In genomic region chr20:61387204-61387958, GRCh38 we compare ENCODE assay signal across 11 cellular contexts.
DNase-seq lines count a peak whose midpoint lies in the region; ATAC-seq, FAIRE-seq and TF ChIP-seq lines count a peak whose summit lies in the region.
"Had no signal": no experiment of that assay in that cellular context is flagged by ENCODE, and none has a peak within 500 bp of the region (broad histone marks: within the 10 kb centered on the region; RNA-seq: fewer than 3 reads in every experiment).

No MANE protein-coding gene starts in this region.

- no peaks in the 10 kb centered on the region for H3K36me3 Mint-ChIP-seq in astrocyte (ENCODE audit: low read depth, unreplicated experiment)

- H3K4me3 Mint-ChIP-seq in astrocyte (ENCODE audit: unreplicated experiment): no peak overlapping the region
- H3K4me3 Mint-ChIP-seq: T-helper 1 cell treated with Interleukin-12 subunit alpha and Interleukin-12 subunit beta and Interleukin-4 antibody, amounts not matched to agents 30 μg/mL and 1 μg/mL, for 36 hours had no signal

- H3K4me2 ChIP-seq in GM23248 (ENCODE audit: unreplicated experiment) (no peak overlapping the region), astrocyte (ENCODE audit: low read length) (peak overlapping the region; percentile 83)

- no peaks in the 10 kb centered on the region for H3K4me1 ChIP-seq in GM23248 (ENCODE audit: insufficient read depth)
- H3K4me1 ChIP-seq in astrocyte (ENCODE audit: insufficient read depth, low read length): peaks cover 12% of the 10 kb centered on the region
- H3K4me1 ChIP-seq: adrenal gland had no signal

- H3K27ac Mint-ChIP-seq in astrocyte (ENCODE audit: unreplicated experiment): peak overlapping the region; percentile 43
- H3K27ac Mint-ChIP-seq: T-helper 1 cell treated with Interleukin-12 subunit alpha and Interleukin-12 subunit beta and Interleukin-4 antibody, amounts not matched to agents 30 μg/mL and 1 μg/mL, for 36 hours had no signal

- FAIRE-seq in astrocyte (lab: Jason Lieb, UNC): no peak
- FAIRE-seq: kidney had no signal

- DNase-seq in AG04449 (ENCODE audit: low read depth, low spot score) (no peak), GM23248 (peak; percentile 62), astrocyte (ENCODE audit: low read depth) (peak; percentile 59), islet precursor cell (peak; percentile 82), putamen (ENCODE audit: low spot score) (no peak)
- DNase-seq in stimulated activated naive CD4-positive, alpha-beta T cell (lab: John Stamatoyannopoulos, UW): no peak
- DNase-seq: kidney had no signal

- H2AFZ ChIP-seq in GM23248: no peak overlapping the region
- H2AFZ ChIP-seq in astrocyte (ENCODE audit: low read depth, low read length): peak overlapping the region; percentile 79

- peak overlapping the region; percentile 10; the same call in 1 of the 2 replicates for H3K4me3 ChIP-seq in AG04449 (ENCODE audit: low read depth, low read length)
- no peak overlapping the region for H3K4me3 ChIP-seq in GM23248
- peak overlapping the region; percentile 44 for H3K4me3 ChIP-seq in astrocyte (ENCODE audit: insufficient read depth, low read depth, low read length)
- H3K4me3 ChIP-seq: adrenal gland had no signal

- in situ Hi-C loops in GM23248 (cut with MboI): no loop called here

- TF ChIP-seq CTCF in AG04449 (IDR thresholded peaks at IDR 0.05; ENCODE audit: insufficient read depth, low read length, missing control alignments) (no peak), astrocyte (IDR thresholded peaks at IDR 0.05; ENCODE audit: insufficient read depth, low read depth, low read length) (no peak)

- H3K27ac ChIP-seq in GM23248: no peak overlapping the region
- H3K27ac ChIP-seq in astrocyte (ENCODE audit: low read depth, low read length): no peak overlapping the region
- H3K27ac ChIP-seq: adrenal gland had no signal

- H3K9me3 ChIP-seq in GM23248 (ENCODE audit: low read depth) (no peaks in the 10 kb centered on the region), astrocyte (ENCODE audit: insufficient read depth, low read depth, low read length) (no peaks in the 10 kb centered on the region)
- H3K9me3 ChIP-seq: adrenal gland had no signal

- H3K9ac ChIP-seq in GM23248 (no peak overlapping the region), astrocyte (ENCODE audit: low read length) (peak overlapping the region; percentile 59)

- H3K36me3 ChIP-seq in GM23248 (ENCODE audit: low read depth): no peaks in the 10 kb centered on the region
- H3K36me3 ChIP-seq in astrocyte (ENCODE audit: insufficient read depth, low read length): no peaks in the 10 kb centered on the region
- H3K36me3 ChIP-seq: adrenal gland had no signal

- CTCF ChIA-PET in AG04449 (lab: Yijun Ruan, JAX): interaction anchor here (1.0 kb wide), 1 partner anchor 158 kb away, joined by 3 read pairs; no protein-coding TSS in a partner anchor

- H3F3A ChIP-seq in GM23248 (ENCODE audit: insufficient read depth): no peaks in the 10 kb centered on the region

- H3K9me3 Mint-ChIP-seq in astrocyte (ENCODE audit: unreplicated experiment): peaks cover 11% of the 10 kb centered on the region

- H3K9me2 ChIP-seq in GM23248 (ENCODE audit: insufficient read depth): no peaks in the 10 kb centered on the region

- H3K79me2 ChIP-seq in GM23248 (ENCODE audit: insufficient read depth): no peaks in the 10 kb centered on the region
- H3K79me2 ChIP-seq in astrocyte (ENCODE audit: insufficient read depth, low read length): no peaks in the 10 kb centered on the region

- WGBS in GM23248 (ENCODE audit: low coverage in 1 of 2, low lambda C conversion rate in 2 of 2, missing lambda C conversion rate in 2 of 2), 2 experiments: 6 to 9% methylated on average over 13 of the region's 13 CpGs

- POLR2A ChIA-PET in AG04449 (lab: Yijun Ruan, JAX): no interaction called here

- ATAC-seq in GM21447 (IDR thresholded peaks at IDR 0.05; ENCODE audit: unreplicated experiment) (no peak), GM21360 (IDR thresholded peaks at IDR 0.05; ENCODE audit: unreplicated experiment) (no peak)

- H3K4me1 Mint-ChIP-seq in astrocyte (ENCODE audit: low read depth, unreplicated experiment): peaks cover 16% of the 10 kb centered on the region

- H4K20me1 ChIP-seq in GM23248 (ENCODE audit: insufficient read depth) (no peaks in the 10 kb centered on the region), astrocyte (ENCODE audit: insufficient read depth, low read length) (no peaks in the 10 kb centered on the region)

- H3K27me3 ChIP-seq in GM23248 (replicated peaks; ENCODE audit: insufficient read depth) (no peaks in the 10 kb centered on the region), astrocyte (ENCODE audit: insufficient read depth, low read length) (no peaks in the 10 kb centered on the region)

- peaks cover 7% of the 10 kb centered on the region for H3K27me3 Mint-ChIP-seq in astrocyte (ENCODE audit: low read depth, unreplicated experiment)

Comparison
In these comparisons a context has a peak if more than half of its experiments do, and no peak if none do; other contexts are left out.
1. DNase-seq: peak in GM23248 (single experiment), astrocyte (single experiment) and islet precursor cell (single experiment); none in AG04449 (single experiment), putamen (single experiment) and stimulated activated naive CD4-positive, alpha-beta T cell (0 of 6).